18 cellular contexts compared by ENCODE assay signal in the genomic region with DNA sequence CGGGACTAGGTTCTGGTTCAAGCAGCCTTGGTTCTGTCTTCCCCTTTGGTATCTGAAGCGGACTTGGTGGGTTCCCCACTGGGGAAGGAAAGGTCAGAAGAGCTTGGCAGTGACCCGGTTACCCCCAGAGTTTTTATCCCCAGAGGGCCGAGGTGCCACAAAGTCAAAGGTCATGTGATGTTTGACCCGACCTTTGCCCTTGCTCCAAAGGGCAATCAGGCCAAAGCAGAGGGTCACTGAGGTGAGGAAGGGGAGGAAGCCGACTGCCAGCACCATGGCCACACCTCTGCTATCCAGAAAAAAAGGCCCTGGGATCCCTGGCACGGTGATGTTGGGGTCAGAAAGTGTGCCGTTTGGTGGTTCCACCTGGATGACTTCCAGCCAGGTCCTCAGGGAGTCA. TPM values are rescaled to one million over a fixed set of nuclear protein-coding genes. Genes with fewer than 3 reads are reported as not detected.
DNase-seq lines count a peak whose midpoint lies in the region; ATAC-seq lines count a peak whose summit lies in the region.
"Had no signal": no experiment of that assay in that cellular context is flagged by ENCODE, and none has a peak within 500 bp of the region (broad histone marks: within the 10 kb centered on the region; RNA-seq: fewer than 3 reads in every experiment).

No MANE protein-coding gene starts in this region.

- no peak overlapping the region for H3K9ac ChIP-seq in GM23248

- no peaks in the 10 kb centered on the region for H3K27me3 ChIP-seq in CD4-positive, alpha-beta memory T cell (ENCODE audit: insufficient read depth, low read length)
- H3K27me3 ChIP-seq in GM23248 (replicated peaks; ENCODE audit: insufficient read depth), result peaks cover 49% of the 10 kb centered on the region
- H3K27me3 ChIP-seq: BE2C had no signal

- H3K4me3 Mint-ChIP-seq in CD4-positive, alpha-beta memory T cell, result peak overlapping the region in 7 of 8 donors; percentile 26 to 67 (median 55)
- H3K4me3 Mint-ChIP-seq in T-helper 17 cell, result peak overlapping the region; percentile 71
- peak overlapping the region; percentile 25 to 67 for H3K4me3 Mint-ChIP-seq in effector memory CD8-positive, alpha-beta T cell

- intact Hi-C loops in CD4-positive, alpha-beta memory T cell (cut with micrococcal nuclease), result no loop called here

- POLR2A ChIA-PET in CD4-positive, alpha-beta memory T cell (lab: Charles Lee; ENCODE audit: partially characterized antibody), result interaction anchor here (0.7 to 4.9 kb wide), 5 partner anchors 10 to 37 kb away, joined by 3 to 35 read pairs (median 3); no protein-coding TSS in a partner anchor

- H3K4me1 ChIP-seq in CD4-positive, alpha-beta memory T cell (ENCODE audit: insufficient read depth, low read length), result peaks cover 20% of the 10 kb centered on the region
- H3K4me1 ChIP-seq in GM23248 (ENCODE audit: insufficient read depth), result no peaks in the 10 kb centered on the region

- H3K9me3 Mint-ChIP-seq in CD4-positive, alpha-beta memory T cell, result no peaks in the 10 kb centered on the region
- H3K9me3 Mint-ChIP-seq in effector memory CD8-positive, alpha-beta T cell, result no peaks in the 10 kb centered on the region
- H3K9me3 Mint-ChIP-seq: CD14-positive monocyte; CD8-positive, alpha-beta T cell had no signal

- H3K27ac Mint-ChIP-seq in CD4-positive, alpha-beta memory T cell, result peak overlapping the region in 5 of 7 donors; percentile 56 to 80 (median 75)
- H3K27ac Mint-ChIP-seq in T-helper 17 cell, result peak overlapping the region; percentile 60
- H3K27ac Mint-ChIP-seq in effector memory CD8-positive, alpha-beta T cell, result peak overlapping the region; percentile 22 to 82
- H3K27ac Mint-ChIP-seq: CD8-positive, alpha-beta T cell had no signal

- H3K9me2 ChIP-seq in GM23248 (ENCODE audit: insufficient read depth), result no peaks in the 10 kb centered on the region

- H3F3A ChIP-seq in GM23248 (ENCODE audit: insufficient read depth), result no peaks in the 10 kb centered on the region

- H3K79me2 ChIP-seq in GM23248 (ENCODE audit: insufficient read depth), result no peaks in the 10 kb centered on the region

- no peaks in the 10 kb centered on the region for H3K9me3 ChIP-seq in CD4-positive, alpha-beta memory T cell (ENCODE audit: control insufficient read depth in 1 of 2, low read length in 2 of 2)
- no peaks in the 10 kb centered on the region for H3K9me3 ChIP-seq in T-helper 17 cell (ENCODE audit: control insufficient read depth, low read length, poor library complexity, severe bottlenecking)
- no peaks in the 10 kb centered on the region for H3K9me3 ChIP-seq in GM23248 (ENCODE audit: low read depth)
- H3K9me3 ChIP-seq: BE2C had no signal

- no peak overlapping the region for H3K4me3 ChIP-seq in CD4-positive, alpha-beta memory T cell (ENCODE audit: low read length in 2 of 2)
- no peak overlapping the region for H3K4me3 ChIP-seq in GM23248

- no peak overlapping the region for H2AFZ ChIP-seq in GM23248

- H3K4me2 ChIP-seq in GM23248 (ENCODE audit: unreplicated experiment), result no peak overlapping the region

- no peak overlapping the region for H3K27ac ChIP-seq in CD4-positive, alpha-beta memory T cell (ENCODE audit: low read depth, low read length)
- no peak overlapping the region for H3K27ac ChIP-seq in GM23248

- 26 to 29% methylated on average over 8 of the region's 8 CpGs for WGBS in GM23248 (ENCODE audit: low coverage in 1 of 2, low lambda C conversion rate in 2 of 2, missing lambda C conversion rate in 2 of 2), 2 experiments

- CTCF ChIA-PET in CD4-positive, alpha-beta memory T cell (lab: Charles Lee; ENCODE audit: partially characterized antibody), result interaction anchor here (1.0 to 3.2 kb wide), 5 partner anchors 11 to 201 kb away, joined by 3 to 10 read pairs (median 3); a partner anchor contains a TSS

- in situ Hi-C loops in GM23248 (cut with MboI), result no loop called here

- H4K20me1 ChIP-seq in GM23248 (ENCODE audit: insufficient read depth), result no peaks in the 10 kb centered on the region

- H3K36me3 Mint-ChIP-seq in CD4-positive, alpha-beta memory T cell, result peaks cover 1 to 7% of the 10 kb centered on the region in 2 donors
- peaks cover 2% of the 10 kb centered on the region for H3K36me3 Mint-ChIP-seq in T-helper 17 cell (ENCODE audit: low read depth)
- peaks cover 3% of the 10 kb centered on the region for H3K36me3 Mint-ChIP-seq in effector memory CD8-positive, alpha-beta T cell (ENCODE audit: insufficient read depth)
- H3K36me3 Mint-ChIP-seq: CD14-positive monocyte had no signal

- H3K36me3 ChIP-seq in CD4-positive, alpha-beta memory T cell (ENCODE audit: insufficient read depth, low read length), result no peaks in the 10 kb centered on the region
- no peaks in the 10 kb centered on the region for H3K36me3 ChIP-seq in GM23248 (ENCODE audit: low read depth)
- H3K36me3 ChIP-seq: BE2C had no signal

- DNase-seq in CD4-positive, alpha-beta memory T cell, result no peak
- DNase-seq in T-helper 17 cell (no peak), NCI-H1092 treated with DMSO at 0.1 percent for 48 hours (lab: John Stamatoyannopoulos, UW) (no peak), GM23248 (no peak)
- no peak for DNase-seq in effector memory CD8-positive, alpha-beta T cell
- no peak for DNase-seq in effector CD8-positive, alpha-beta T cell (lab: John Stamatoyannopoulos, UW)
- DNase-seq: ACHN; BE2C; CD8-positive, alpha-beta T cell; COR-L47; DMS 273 treated with DMSO at 0.1 percent for 48 hours; DMS53; DND-41; EL; GOT3 had no signal

- no peak for ATAC-seq in T-helper 17 cell
- no peak for ATAC-seq in effector memory CD8-positive, alpha-beta T cell (replicated peaks)
- ATAC-seq: CD8-positive, alpha-beta T cell; HCT116 had no signal

- no peaks in the 10 kb centered on the region for H3K27me3 Mint-ChIP-seq in CD4-positive, alpha-beta memory T cell
- no peaks in the 10 kb centered on the region for H3K27me3 Mint-ChIP-seq in T-helper 17 cell
- no peaks in the 10 kb centered on the region for H3K27me3 Mint-ChIP-seq in effector memory CD8-positive, alpha-beta T cell

- H3K4me1 Mint-ChIP-seq in CD4-positive, alpha-beta memory T cell, result peaks cover 10 to 16% (median 14%) of the 10 kb centered on the region in 4 donors
- peaks cover 45% of the 10 kb centered on the region for H3K4me1 Mint-ChIP-seq in T-helper 17 cell
- H3K4me1 Mint-ChIP-seq in effector memory CD8-positive, alpha-beta T cell (ENCODE audit: low read depth in 2 of 2), result peaks cover 18 to 38% of the 10 kb centered on the region in 2 donors

RNA-seq across cellular contexts. Expression of a gene that starts 4.4 kb away (rescaled TPM):
- total RNA-seq in CD4-positive, alpha-beta memory T cell, result under 1 TPM; 0.36 to 0.52 TPM
- polyA plus RNA-seq in CD4-positive, alpha-beta memory T cell, result under 1 TPM in 1 of 2 donors, not detected in 1; 0.20 TPM
- 1 to 10 TPM in 1 of 2 donors, under 1 TPM in 1; 0.77 to 1.6 TPM for total RNA-seq in T-helper 17 cell
- total RNA-seq in GM23248 (2014; rRNA removed; shearing (Covaris generic)), result not detected in 2 replicates
- polyA plus RNA-seq in GM23248 (2016; fragmentation: Nextera tagmentation; extraction: Ambion mirVana), result not detected in 2 replicates
- total RNA-seq: G401 had no signal
- polyA plus RNA-seq: CD14-positive monocyte had no signal

RNA-seq across cellular contexts. Expression of a gene that starts 10.5 kb away (rescaled TPM):
- 10 to 100 TPM; 29.1 to 29.3 TPM for total RNA-seq in CD4-positive, alpha-beta memory T cell
- polyA plus RNA-seq in CD4-positive, alpha-beta memory T cell, result 10 to 100 TPM; 16.6 to 18.8 TPM
- 10 to 100 TPM; 11.3 to 17.7 TPM for total RNA-seq in T-helper 17 cell
- 0.38 and 3.6 TPM in 2 replicates for total RNA-seq in GM23248 (2014; rRNA removed; shearing (Covaris generic))
- polyA plus RNA-seq in GM23248 (2016; fragmentation: Nextera tagmentation; extraction: Ambion mirVana), result 1.9 and 2.2 TPM in 2 replicates

RNA-seq across cellular contexts. Expression of a gene that starts 30.8 kb away (rescaled TPM):
- 10 to 100 TPM in 1 of 2 experiments, 1 to 10 TPM in 1; 10.0 to 11.2 TPM for total RNA-seq in CD4-positive, alpha-beta memory T cell
- polyA plus RNA-seq in CD4-positive, alpha-beta memory T cell, result 10 to 100 TPM; 14.8 to 43.1 TPM
- 10 to 100 TPM; 38.4 to 42.5 TPM for total RNA-seq in T-helper 17 cell
- not detected in 2 replicates for total RNA-seq in GM23248 (2014; rRNA removed; shearing (Covaris generic))
- polyA plus RNA-seq in GM23248 (2016; fragmentation: Nextera tagmentation; extraction: Ambion mirVana), result not detected in 2 replicates
- total RNA-seq: G401 had no signal
- polyA plus RNA-seq: CD14-positive monocyte had no signal

RNA-seq across cellular contexts. Expression of a gene that starts 37.5 kb away (rescaled TPM):
- total RNA-seq in CD4-positive, alpha-beta memory T cell, result 10 to 100 TPM; 75.5 to 82.8 TPM
- polyA plus RNA-seq in CD4-positive, alpha-beta memory T cell, result 100 to 1,000 TPM; 134 to 160 TPM
- total RNA-seq in T-helper 17 cell, result 100 to 1,000 TPM in 1 of 2 donors, 10 to 100 TPM in 1; 99.8 to 124 TPM
- 62.1 and 70.2 TPM in 2 replicates for total RNA-seq in GM23248 (2014; rRNA removed; shearing (Covaris generic))
- polyA plus RNA-seq in GM23248 (2016; fragmentation: Nextera tagmentation; extraction: Ambion mirVana), result 71.7 and 74.9 TPM in 2 replicates

RNA-seq across cellular contexts. Expression of a gene that starts 38.8 kb away (rescaled TPM):
- 1 to 10 TPM; 1.0 to 1.7 TPM for total RNA-seq in CD4-positive, alpha-beta memory T cell
- 1 to 10 TPM; 1.3 to 3.4 TPM for polyA plus RNA-seq in CD4-positive, alpha-beta memory T cell
- 1 to 10 TPM; 1.9 to 2.3 TPM for total RNA-seq in T-helper 17 cell
- 0.13 TPM in 1 of 2 replicates, not detected in the other for total RNA-seq in GM23248 (2014; rRNA removed; shearing (Covaris generic))
- 0.14 and 0.16 TPM in 2 replicates for polyA plus RNA-seq in GM23248 (2016; fragmentation: Nextera tagmentation; extraction: Ambion mirVana)
- total RNA-seq: G401 had no signal
- polyA plus RNA-seq: CD14-positive monocyte had no signal

Comparison
In these comparisons a context has a peak if more than half of its experiments do, and no peak if none do; other contexts are left out.
1. RNA of a gene that starts 30.8 kb away (total RNA-seq): 38.4 to 42.5 TPM in T-helper 17 cell and 10.0 to 11.2 TPM in CD4-positive, alpha-beta memory T cell; not detected in GM23248; every median in the first group is over 10 times any median in the second.
2. Peak in every context shown above with its lines, with median percentiles within 50 percentile points of each other: H3K27ac Mint-ChIP-seq and H3K4me3 Mint-ChIP-seq.